ENCODE assay signal across 30 cellular contexts in genomic region chr5:82096249-82096648, GRCh38.
"Had no signal": no experiment of that assay in that cellular context is flagged by ENCODE, and none has a peak within 500 bp of the region (broad histone marks: within the 10 kb centered on the region; RNA-seq: fewer than 3 reads in every experiment).

No MANE protein-coding gene starts in this region.

- H3K27me3 ChIP-seq: colonic mucosa, gastrocnemius medialis, neural progenitor cell, sigmoid colon, testis, tibial artery had no signal

- DNase-seq: colonic mucosa; effector CD8-positive, alpha-beta T cell; endodermal cell; foreskin fibroblast; gastrocnemius medialis; left ventricle myocardium superior; lower lobe of right lung; mucosa of descending colon; naive B cell; nucleus accumbens; posterior cingulate gyrus; psoas muscle; right cardiac atrium; sigmoid colon; stimulated activated CD4-positive, alpha-beta T cell treated with anti-CD3 and anti-CD28 coated beads, Interleukin-2, amount 100 ng/mL, for 24 hours; stimulated activated CD4-positive, alpha-beta T cell treated with anti-CD3 and anti-CD28 coated beads, Interleukin-4, amount 100 ng/mL, for 24 hours; stimulated activated naive CD8-positive, alpha-beta T cell treated with anti-CD3 and anti-CD28 coated beads, Interleukin-15, Interleukin-2, amounts not matched to agents 100 U/mL and 50 U/mL, for 24 hours; substantia nigra; testis; tibial artery had no signal

- H3K36me3 Mint-ChIP-seq: neural progenitor cell, type B pancreatic cell had no signal

- H3K9ac ChIP-seq: neural progenitor cell had no signal

- H3K4me2 ChIP-seq: neural progenitor cell had no signal

- H3K4me1 Mint-ChIP-seq: mesothelial cell of epicardium had no signal

- H3K4me3 ChIP-seq: colonic mucosa, gastrocnemius medialis, lower lobe of right lung, mucosa of descending colon, neural progenitor cell, psoas muscle, sigmoid colon, testis, tibial artery had no signal

- H3K4me1 ChIP-seq: colonic mucosa, lower lobe of right lung, neural progenitor cell, psoas muscle, sigmoid colon, testis had no signal

- H3K9me3 ChIP-seq: colonic mucosa, gastrocnemius medialis, testis had no signal

- H3K4me3 Mint-ChIP-seq: dendritic cell treated with granulocyte-macrophage colony-stimulating factor and Interleukin-4, amounts not matched to agents 40 ng/mL and 50 ng/mL, for 4 days; endodermal cell; mesothelial cell of epicardium; naive B cell; natural killer cell treated with Interleukin-12 subunit alpha and Interleukin-12 subunit beta and Interleukin-15 and Interleukin-18, amount 100 ng/mL, for 72 hours; neural progenitor cell; stimulated activated memory B cell treated with anti-CD40 and anti-IgM and Interleukin-4, amounts not matched to agents 10 μg/mL and 1 μg/mL and 100 μg/mL, for 72 hours; type B pancreatic cell had no signal

- H2AFZ ChIP-seq: neural progenitor cell had no signal

- H3K27ac ChIP-seq: colonic mucosa, epithelial cell of prostate, gastrocnemius medialis, lower lobe of right lung, neural progenitor cell, psoas muscle, sigmoid colon, testis, tibial artery had no signal

- FAIRE-seq: keratinocyte, urothelium cell line had no signal

- H3K27ac Mint-ChIP-seq: dendritic cell treated with granulocyte-macrophage colony-stimulating factor and Interleukin-4, amounts not matched to agents 40 ng/mL and 50 ng/mL, for 4 days; endodermal cell; mesothelial cell of epicardium; natural killer cell treated with Interleukin-12 subunit alpha and Interleukin-12 subunit beta and Interleukin-15 and Interleukin-18, amount 100 ng/mL, for 72 hours; neural progenitor cell; stimulated activated memory B cell treated with anti-CD40 and anti-IgM and Interleukin-4, amounts not matched to agents 10 μg/mL and 1 μg/mL and 100 μg/mL, for 72 hours; type B pancreatic cell had no signal

- ATAC-seq: esophagus mucosa; gastrocnemius medialis; left ventricle myocardium superior; lower lobe of right lung; mucosa of descending colon; natural killer cell treated with Interleukin-12 subunit alpha and Interleukin-12 subunit beta and Interleukin-15 and Interleukin-18, amount 100 ng/mL, for 72 hours; psoas muscle; right cardiac atrium; stimulated activated memory B cell treated with anti-CD40 and anti-IgM and Interleukin-4, amounts not matched to agents 10 μg/mL and 1 μg/mL and 100 μg/mL, for 72 hours; stimulated activated naive CD8-positive, alpha-beta T cell treated with anti-CD3 and anti-CD28 coated beads, Interleukin-15, Interleukin-2, amounts not matched to agents 100 U/mL and 50 U/mL, for 24 hours had no signal

- H3K27me3 Mint-ChIP-seq: dendritic cell treated with granulocyte-macrophage colony-stimulating factor and Interleukin-4, amounts not matched to agents 40 ng/mL and 50 ng/mL, for 4 days; naive B cell; natural killer cell treated with Interleukin-12 subunit alpha and Interleukin-12 subunit beta and Interleukin-15 and Interleukin-18, amount 100 ng/mL, for 72 hours; stimulated activated memory B cell treated with anti-CD40 and anti-IgM and Interleukin-4, amounts not matched to agents 10 μg/mL and 1 μg/mL and 100 μg/mL, for 72 hours; type B pancreatic cell had no signal

- H3K36me3 ChIP-seq: colonic mucosa, gastrocnemius medialis, lower lobe of right lung, neural progenitor cell, sigmoid colon, tibial artery had no signal
